ENCODE assay signal across 1 cellular context in the genomic region with DNA sequence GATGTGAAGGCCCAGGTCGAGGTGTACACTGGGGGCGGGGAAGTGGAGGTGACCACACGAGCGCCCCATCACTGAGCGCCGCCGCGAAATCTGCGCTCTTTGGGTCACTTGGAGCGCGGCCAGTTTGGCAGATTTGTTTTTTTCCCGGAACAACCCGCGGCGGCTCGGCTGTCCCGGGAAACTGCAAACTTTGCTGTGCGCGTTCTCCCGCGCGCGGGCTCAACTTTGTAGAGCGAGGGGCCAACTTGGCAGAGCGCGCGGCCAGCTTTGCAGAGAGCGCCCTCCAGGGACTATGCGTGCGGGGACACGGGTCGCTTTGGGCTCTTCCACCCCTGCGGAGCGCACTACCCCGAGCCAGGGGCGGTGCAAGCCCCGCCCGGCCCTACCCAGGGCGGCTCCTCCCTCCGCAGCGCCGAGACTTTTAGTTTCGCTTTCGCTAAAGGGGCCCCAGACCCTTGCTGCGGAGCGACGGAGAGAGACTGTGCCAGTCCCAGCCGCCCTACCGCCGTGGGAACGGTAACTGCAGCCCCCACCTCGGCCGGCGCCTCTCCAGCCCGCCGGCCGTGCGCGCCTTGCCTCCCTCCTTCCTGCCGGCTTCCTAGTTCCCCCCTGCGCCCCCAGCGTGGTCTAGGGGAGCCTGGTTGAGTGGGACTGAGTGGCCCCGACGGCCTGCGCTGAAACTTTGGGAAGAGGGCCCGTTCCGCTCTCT.
TF ChIP-seq lines count a peak whose summit lies in the region.

TSS of gene CASP7 (plus strand) at position 450 of the 709 bp plus-strand sequence. CDS start 17,582 bp downstream, outside the sequence.

TF ChIP-seq in GM12878, 131 proteins besides CTCF, POLR2A, EP300 and RAD21 (continued from another document and continues in another):
- TF ChIP-seq PKNOX1 (IDR thresholded peaks at IDR 0.05) (no peak), SMARCA5 (IDR thresholded peaks at IDR 0.05) (no peak; the same call in 1 of the 2 replicates), MYB (IDR thresholded peaks at IDR 0.05; ENCODE audit: borderline replicate concordance, low read depth, low read length) (no peak), HDAC6 (IDR thresholded peaks at IDR 0.05; ENCODE audit: unreplicated experiment) (no peak), YY1 (IDR thresholded peaks at IDR 0.05; ENCODE audit: low read depth, low read length) (peak; percentile 39), ZNF274 (IDR thresholded peaks at IDR 0.05; ENCODE audit: insufficient read depth, insufficient read length) (no peak), SRF (IDR thresholded peaks at IDR 0.05; ENCODE audit: low read depth in 2 of 2, low read length in 2 of 2) (no peak), TCF3 (IDR thresholded peaks at IDR 0.05; ENCODE audit: borderline replicate concordance, insufficient read depth, low read depth, low read length) (no peak), POU2F2 (IDR thresholded peaks at IDR 0.05; ENCODE audit: borderline replicate concordance, low read depth, low read length) (no peak), EED (IDR thresholded peaks at IDR 0.05; ENCODE audit: low read depth) (peak; percentile 4; the same call in 1 of the 2 replicates), SUZ12 (IDR thresholded peaks at IDR 0.05; ENCODE audit: unreplicated experiment) (no peak), WRNIP1 (IDR thresholded peaks at IDR 0.05; ENCODE audit: borderline replicate concordance, low read depth, low read length) (no peak), CHD1 (IDR thresholded peaks at IDR 0.05; ENCODE audit: low read depth, low read length) (no peak), TCF12 (IDR thresholded peaks at IDR 0.05; ENCODE audit: low read depth, low read length) (no peak), ZZZ3 (IDR thresholded peaks at IDR 0.05; ENCODE audit: control insufficient read depth, insufficient read length, low read depth) (no peak), GATAD2B (conservative IDR thresholded peaks at IDR 0.05; ENCODE audit: low read depth) (peak; percentile 58; the same call in 1 of the 2 replicates), BMI1 (IDR thresholded peaks at IDR 0.05; ENCODE audit: borderline replicate concordance) (no peak), NR2C2 (IDR thresholded peaks at IDR 0.05; ENCODE audit: borderline replicate concordance, control insufficient read depth, insufficient read length, low read depth) (no peak), ZBED1 (IDR thresholded peaks at IDR 0.05; ENCODE audit: borderline replicate concordance) (no peak), RFX5 (IDR thresholded peaks at IDR 0.05; ENCODE audit: low read depth, low read length) (no peak), ETV6 (conservative IDR thresholded peaks at IDR 0.05 in 1 of 2, IDR thresholded peaks at IDR 0.05 in 1 of 2; ENCODE audit: borderline replicate concordance in 1 of 2, low read depth in 1 of 2) (no peak; a peak in 2 of 4 replicates), SMAD5 (IDR thresholded peaks at IDR 0.05; ENCODE audit: low read depth) (0 out of 2 replicates have a peak, but pooled peaks have one; percentile 44), ZSCAN29 (IDR thresholded peaks at IDR 0.05) (no peak), RCOR1 (conservative IDR thresholded peaks at IDR 0.05; ENCODE audit: low read depth, low read length) (no peak), MEF2B (IDR thresholded peaks at IDR 0.05; ENCODE audit: partially characterized antibody, poor library complexity, severe bottlenecking) (peak; percentile 62), RELA (IDR thresholded peaks at IDR 0.05; ENCODE audit: borderline replicate concordance, partially characterized antibody) (peak; percentile 49), NRF1 (conservative IDR thresholded peaks at IDR 0.05; ENCODE audit: low read depth, low read length) (no peak), NR2C1 (IDR thresholded peaks at IDR 0.05) (no peak), TCF7 (IDR thresholded peaks at IDR 0.05; ENCODE audit: borderline replicate concordance) (no peak), ESRRA (IDR thresholded peaks at IDR 0.05; ENCODE audit: low read length) (no peak), BACH1 (IDR thresholded peaks at IDR 0.05; ENCODE audit: borderline replicate concordance) (no peak), NBN (IDR thresholded peaks at IDR 0.05) (no peak), ZNF384 (IDR thresholded peaks at IDR 0.05; ENCODE audit: borderline replicate concordance, low read depth, low read length) (no peak), FOS (IDR thresholded peaks at IDR 0.05; ENCODE audit: borderline replicate concordance, extremely low read depth, insufficient read length) (no peak), POLR2AphosphoS2 (IDR thresholded peaks at IDR 0.05; ENCODE audit: low read depth, low read length) (0 out of 2 replicates have a peak, but pooled peaks have one; percentile 43), BRCA1 (IDR thresholded peaks at IDR 0.05; ENCODE audit: low read depth, low read length) (no peak), DPF2 (IDR thresholded peaks at IDR 0.05) (no peak; the same call in 1 of the 2 replicates), MTA3 (IDR thresholded peaks at IDR 0.05; ENCODE audit: borderline replicate concordance, low read length) (no peak; the same call in 1 of the 2 replicates), BHLHE40 (IDR thresholded peaks at IDR 0.05; ENCODE audit: borderline replicate concordance in 1 of 2, low read depth in 2 of 2, low read length in 1 of 2) (peak; percentile 27 to 47; a peak in 2 of 4 replicates), E2F4 (IDR thresholded peaks at IDR 0.05; ENCODE audit: low read depth, low read length) (no peak; the same call in 1 of the 2 replicates), ZBTB33 (IDR thresholded peaks at IDR 0.05) (no peak), STAT3 (IDR thresholded peaks at IDR 0.05; ENCODE audit: low read depth, low read length) (no peak)
- TF ChIP-seq, protein P1, sequence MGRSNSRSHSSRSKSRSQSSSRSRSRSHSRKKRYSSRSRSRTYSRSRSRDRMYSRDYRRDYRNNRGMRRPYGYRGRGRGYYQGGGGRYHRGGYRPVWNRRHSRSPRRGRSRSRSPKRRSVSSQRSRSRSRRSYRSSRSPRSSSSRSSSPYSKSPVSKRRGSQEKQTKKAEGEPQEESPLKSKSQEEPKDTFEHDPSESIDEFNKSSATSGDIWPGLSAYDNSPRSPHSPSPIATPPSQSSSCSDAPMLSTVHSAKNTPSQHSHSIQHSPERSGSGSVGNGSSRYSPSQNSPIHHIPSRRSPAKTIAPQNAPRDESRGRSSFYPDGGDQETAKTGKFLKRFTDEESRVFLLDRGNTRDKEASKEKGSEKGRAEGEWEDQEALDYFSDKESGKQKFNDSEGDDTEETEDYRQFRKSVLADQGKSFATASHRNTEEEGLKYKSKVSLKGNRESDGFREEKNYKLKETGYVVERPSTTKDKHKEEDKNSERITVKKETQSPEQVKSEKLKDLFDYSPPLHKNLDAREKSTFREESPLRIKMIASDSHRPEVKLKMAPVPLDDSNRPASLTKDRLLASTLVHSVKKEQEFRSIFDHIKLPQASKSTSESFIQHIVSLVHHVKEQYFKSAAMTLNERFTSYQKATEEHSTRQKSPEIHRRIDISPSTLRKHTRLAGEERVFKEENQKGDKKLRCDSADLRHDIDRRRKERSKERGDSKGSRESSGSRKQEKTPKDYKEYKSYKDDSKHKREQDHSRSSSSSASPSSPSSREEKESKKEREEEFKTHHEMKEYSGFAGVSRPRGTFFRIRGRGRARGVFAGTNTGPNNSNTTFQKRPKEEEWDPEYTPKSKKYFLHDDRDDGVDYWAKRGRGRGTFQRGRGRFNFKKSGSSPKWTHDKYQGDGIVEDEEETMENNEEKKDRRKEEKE (IDR thresholded peaks at IDR 0.05) = no peak
- TF ChIP-seq, protein P2, sequence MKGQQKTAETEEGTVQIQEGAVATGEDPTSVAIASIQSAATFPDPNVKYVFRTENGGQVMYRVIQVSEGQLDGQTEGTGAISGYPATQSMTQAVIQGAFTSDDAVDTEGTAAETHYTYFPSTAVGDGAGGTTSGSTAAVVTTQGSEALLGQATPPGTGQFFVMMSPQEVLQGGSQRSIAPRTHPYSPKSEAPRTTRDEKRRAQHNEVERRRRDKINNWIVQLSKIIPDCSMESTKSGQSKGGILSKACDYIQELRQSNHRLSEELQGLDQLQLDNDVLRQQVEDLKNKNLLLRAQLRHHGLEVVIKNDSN (IDR thresholded peaks at IDR 0.05; ENCODE audit: borderline replicate concordance, extremely low read length, insufficient read depth, low read depth, low read length) = no peak
- TF ChIP-seq, protein P3, sequence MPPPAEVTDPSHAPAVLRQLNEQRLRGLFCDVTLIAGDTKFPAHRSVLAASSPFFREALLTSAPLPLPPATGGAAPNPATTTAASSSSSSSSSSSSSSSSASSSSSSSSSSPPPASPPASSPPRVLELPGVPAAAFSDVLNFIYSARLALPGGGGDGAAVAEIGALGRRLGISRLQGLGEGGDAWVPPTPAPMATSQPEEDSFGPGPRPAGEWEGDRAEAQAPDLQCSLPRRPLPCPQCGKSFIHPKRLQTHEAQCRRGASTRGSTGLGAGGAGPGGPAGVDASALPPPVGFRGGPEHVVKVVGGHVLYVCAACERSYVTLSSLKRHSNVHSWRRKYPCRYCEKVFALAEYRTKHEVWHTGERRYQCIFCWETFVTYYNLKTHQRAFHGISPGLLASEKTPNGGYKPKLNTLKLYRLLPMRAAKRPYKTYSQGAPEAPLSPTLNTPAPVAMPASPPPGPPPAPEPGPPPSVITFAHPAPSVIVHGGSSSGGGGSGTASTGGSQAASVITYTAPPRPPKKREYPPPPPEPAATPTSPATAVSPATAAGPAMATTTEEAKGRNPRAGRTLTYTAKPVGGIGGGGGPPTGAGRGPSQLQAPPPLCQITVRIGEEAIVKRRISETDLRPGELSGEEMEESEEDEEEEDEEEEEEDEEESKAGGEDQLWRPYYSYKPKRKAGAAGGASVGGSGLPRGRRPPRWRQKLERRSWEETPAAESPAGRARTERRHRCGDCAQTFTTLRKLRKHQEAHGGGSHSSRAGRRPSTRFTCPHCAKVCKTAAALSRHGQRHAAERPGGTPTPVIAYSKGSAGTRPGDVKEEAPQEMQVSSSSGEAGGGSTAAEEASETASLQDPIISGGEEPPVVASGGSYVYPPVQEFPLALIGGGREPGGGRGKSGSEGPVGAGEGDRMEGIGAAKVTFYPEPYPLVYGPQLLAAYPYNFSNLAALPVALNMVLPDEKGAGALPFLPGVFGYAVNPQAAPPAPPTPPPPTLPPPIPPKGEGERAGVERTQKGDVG (CRISPR knock-in tag; IDR thresholded peaks at IDR 0.05) = no peak
- TF ChIP-seq, protein P4, sequence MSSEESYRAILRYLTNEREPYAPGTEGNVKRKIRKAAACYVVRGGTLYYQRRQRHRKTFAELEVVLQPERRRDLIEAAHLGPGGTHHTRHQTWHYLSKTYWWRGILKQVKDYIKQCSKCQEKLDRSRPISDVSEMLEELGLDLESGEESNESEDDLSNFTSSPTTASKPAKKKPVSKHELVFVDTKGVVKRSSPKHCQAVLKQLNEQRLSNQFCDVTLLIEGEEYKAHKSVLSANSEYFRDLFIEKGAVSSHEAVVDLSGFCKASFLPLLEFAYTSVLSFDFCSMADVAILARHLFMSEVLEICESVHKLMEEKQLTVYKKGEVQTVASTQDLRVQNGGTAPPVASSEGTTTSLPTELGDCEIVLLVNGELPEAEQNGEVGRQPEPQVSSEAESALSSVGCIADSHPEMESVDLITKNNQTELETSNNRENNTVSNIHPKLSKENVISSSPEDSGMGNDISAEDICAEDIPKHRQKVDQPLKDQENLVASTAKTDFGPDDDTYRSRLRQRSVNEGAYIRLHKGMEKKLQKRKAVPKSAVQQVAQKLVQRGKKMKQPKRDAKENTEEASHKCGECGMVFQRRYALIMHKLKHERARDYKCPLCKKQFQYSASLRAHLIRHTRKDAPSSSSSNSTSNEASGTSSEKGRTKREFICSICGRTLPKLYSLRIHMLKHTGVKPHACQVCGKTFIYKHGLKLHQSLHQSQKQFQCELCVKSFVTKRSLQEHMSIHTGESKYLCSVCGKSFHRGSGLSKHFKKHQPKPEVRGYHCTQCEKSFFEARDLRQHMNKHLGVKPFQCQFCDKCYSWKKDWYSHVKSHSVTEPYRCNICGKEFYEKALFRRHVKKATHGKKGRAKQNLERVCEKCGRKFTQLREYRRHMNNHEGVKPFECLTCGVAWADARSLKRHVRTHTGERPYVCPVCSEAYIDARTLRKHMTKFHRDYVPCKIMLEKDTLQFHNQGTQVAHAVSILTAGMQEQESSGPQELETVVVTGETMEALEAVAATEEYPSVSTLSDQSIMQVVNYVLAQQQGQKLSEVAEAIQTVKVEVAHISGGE (CRISPR knock-in tag; IDR thresholded peaks at IDR 0.05) = no peak
- TF ChIP-seq, protein P5, sequence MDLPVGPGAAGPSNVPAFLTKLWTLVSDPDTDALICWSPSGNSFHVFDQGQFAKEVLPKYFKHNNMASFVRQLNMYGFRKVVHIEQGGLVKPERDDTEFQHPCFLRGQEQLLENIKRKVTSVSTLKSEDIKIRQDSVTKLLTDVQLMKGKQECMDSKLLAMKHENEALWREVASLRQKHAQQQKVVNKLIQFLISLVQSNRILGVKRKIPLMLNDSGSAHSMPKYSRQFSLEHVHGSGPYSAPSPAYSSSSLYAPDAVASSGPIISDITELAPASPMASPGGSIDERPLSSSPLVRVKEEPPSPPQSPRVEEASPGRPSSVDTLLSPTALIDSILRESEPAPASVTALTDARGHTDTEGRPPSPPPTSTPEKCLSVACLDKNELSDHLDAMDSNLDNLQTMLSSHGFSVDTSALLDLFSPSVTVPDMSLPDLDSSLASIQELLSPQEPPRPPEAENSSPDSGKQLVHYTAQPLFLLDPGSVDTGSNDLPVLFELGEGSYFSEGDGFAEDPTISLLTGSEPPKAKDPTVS (IDR thresholded peaks at IDR 0.05; ENCODE audit: low read depth, low read length) = no peak
